10 cellular contexts compared by ENCODE assay signal in genomic region chrX:101550825-101551767, GRCh38. TPM values are rescaled to one million over a fixed set of nuclear protein-coding genes. Genes with fewer than 3 reads are reported as not detected.
DNase-seq lines count a peak whose midpoint lies in the region; ATAC-seq and TF ChIP-seq lines count a peak whose summit lies in the region.
"Had no signal": no experiment of that assay in that cellular context is flagged by ENCODE, and none has a peak within 500 bp of the region (broad histone marks: within the 10 kb centered on the region; RNA-seq: fewer than 3 reads in every experiment).

No MANE protein-coding gene starts in this region.

- H3K4me3 ChIP-seq in WI38 (ENCODE audit: low read depth, low read length) (peak overlapping the region; percentile 69), fibroblast of the aortic adventitia (ENCODE audit: low read depth, low read length) (peak overlapping the region; percentile 77), aorta (ENCODE audit: low read length in 2 of 2) (peak overlapping the region; percentile 45 to 54)
- peak overlapping the region; percentile 33 for H3K4me3 ChIP-seq in naive thymus-derived CD4-positive, alpha-beta T cell (ENCODE audit: low read length)
- H3K4me3 ChIP-seq: GM12878 had no signal

- H3K4me1 ChIP-seq in naive thymus-derived CD4-positive, alpha-beta T cell (ENCODE audit: control insufficient read depth in 2 of 2, insufficient read depth in 2 of 2, low read length in 2 of 2) = no peaks in the 10 kb centered on the region
- H3K4me1 ChIP-seq in aorta (ENCODE audit: control insufficient read depth in 1 of 2, insufficient read depth in 2 of 2, low read length in 2 of 2) = no peaks in the 10 kb centered on the region

- peak overlapping the region; percentile 32 to 88 (median 79) for H3K4me3 Mint-ChIP-seq in naive thymus-derived CD4-positive, alpha-beta T cell

- no peaks in the 10 kb centered on the region for H3K36me3 ChIP-seq in naive thymus-derived CD4-positive, alpha-beta T cell (ENCODE audit: control insufficient read depth in 2 of 3, insufficient read depth in 3 of 3, low read length in 3 of 3)
- H3K36me3 ChIP-seq in aorta (ENCODE audit: control insufficient read depth in 1 of 2, insufficient read depth in 2 of 2, low read length in 1 of 2) = peaks cover 0 to 2% of the 10 kb centered on the region in 2 donors

- H3K9me3 Mint-ChIP-seq in naive thymus-derived CD4-positive, alpha-beta T cell = peaks cover 0 to 3% (median 0%) of the 10 kb centered on the region in 11 donors
- H3K9me3 Mint-ChIP-seq: activated naive CD4-positive, alpha-beta T cell treated with anti-CD3 and anti-CD28 coated beads, Interleukin-2, amount 50 U/mL, for 72 hours had no signal

- TF ChIP-seq CTCF in WI38 (IDR thresholded peaks at IDR 0.05; ENCODE audit: low read depth, low read length) (no peak), fibroblast of the aortic adventitia (IDR thresholded peaks at IDR 0.05; ENCODE audit: insufficient read depth, low read length) (no peak)

- DNase-seq in Right ventricle myocardium inferior (ENCODE audit: missing footprints) (peak; percentile 70), cardiac septum (ENCODE audit: low spot score) (no peak), fibroblast of the aortic adventitia (ENCODE audit: low read depth) (peak; percentile 45), aorta (peak; percentile 71 to 86)
- no peak for DNase-seq in naive thymus-derived CD4-positive, alpha-beta T cell

- ATAC-seq in Right ventricle myocardium inferior = peak; percentile 87
- peak; percentile 10 for ATAC-seq in naive thymus-derived CD4-positive, alpha-beta T cell
- peak; percentile 81 for ATAC-seq in aorta (ENCODE audit: low FRiP score)
- no peak for ATAC-seq in GM21737 (IDR thresholded peaks at IDR 0.05; ENCODE audit: unreplicated experiment)
- ATAC-seq in HG02981 (IDR thresholded peaks at IDR 0.05; ENCODE audit: unreplicated experiment) = no peak
- ATAC-seq: GM12878 had no signal

- no peaks in the 10 kb centered on the region for H3K9me3 ChIP-seq in naive thymus-derived CD4-positive, alpha-beta T cell (ENCODE audit: control insufficient read depth in 2 of 3, low read length in 3 of 3)
- no peaks in the 10 kb centered on the region for H3K9me3 ChIP-seq in aorta (ENCODE audit: control insufficient read depth, low read length)

- H3K27me3 Mint-ChIP-seq in naive thymus-derived CD4-positive, alpha-beta T cell = peaks cover 8 to 19% (median 13%) of the 10 kb centered on the region in 5 donors

- POLR2A ChIA-PET in naive thymus-derived CD4-positive, alpha-beta T cell (lab: Charles Lee) = no interaction called here

- H3K4me1 Mint-ChIP-seq in naive thymus-derived CD4-positive, alpha-beta T cell = peaks cover 0 to 12% (median 7%) of the 10 kb centered on the region in 7 donors

- intact Hi-C loops in Right ventricle myocardium inferior (cut with DNase I) = loop anchor here (5.0 kb wide), 1 partner anchor 134 kb away; no protein-coding TSS in a partner anchor
- intact Hi-C loops in cardiac septum (cut with DNase I) = loop anchor here (2.0 kb wide), 1 partner anchor 136 kb away; no protein-coding TSS in a partner anchor
- intact Hi-C loops in naive thymus-derived CD4-positive, alpha-beta T cell (cut with micrococcal nuclease) = no loop called here
- intact Hi-C loops in aorta (cut with DNase I) = loop anchor here in 1 of 2 donors (5.0 kb wide), 1 partner anchor 106 kb away; the partner anchor contains the start of gene ARMCX2

- no peak overlapping the region for H3K27ac ChIP-seq in naive thymus-derived CD4-positive, alpha-beta T cell (ENCODE audit: low read depth, low read length)
- peak overlapping the region; percentile 45 to 58 for H3K27ac ChIP-seq in aorta (ENCODE audit: low read depth in 1 of 2, low read length in 2 of 2)

- CTCF ChIA-PET in naive thymus-derived CD4-positive, alpha-beta T cell (lab: Charles Lee) = no interaction called here

- no peaks in the 10 kb centered on the region for H3K36me3 Mint-ChIP-seq in naive thymus-derived CD4-positive, alpha-beta T cell

- 2 to 28% methylated on average over 34 of the region's 34 CpGs for WGBS in aorta, 2 donors

- no peaks in the 10 kb centered on the region for H3K27me3 ChIP-seq in naive thymus-derived CD4-positive, alpha-beta T cell (ENCODE audit: control insufficient read depth in 2 of 2, insufficient read depth in 2 of 2, low read length in 2 of 2)
- no peaks in the 10 kb centered on the region for H3K27me3 ChIP-seq in aorta (ENCODE audit: control insufficient read depth in 1 of 2, insufficient read depth in 2 of 2, low read length in 1 of 2)

- no peak overlapping the region for H3K27ac Mint-ChIP-seq in naive thymus-derived CD4-positive, alpha-beta T cell

RNA-seq across cellular contexts. Expression of gene ARMCX1, which starts 0.7 kb away (rescaled TPM):
- total RNA-seq in Right ventricle myocardium inferior (29.6 TPM), cardiac septum (33.2 TPM), fibroblast of the aortic adventitia (ENCODE audit: low replicate concordance) (52.0 and 104 TPM in 2 replicates), aorta (10 to 100 TPM; 31.5 to 32.9 TPM)
- total RNA-seq in naive thymus-derived CD4-positive, alpha-beta T cell = 1 to 10 TPM in 2 of 5 experiments, under 1 TPM in 3; 0.17 to 1.4 (median 0.78) TPM
- 1 to 10 TPM; 2.1 to 3.2 TPM for polyA plus RNA-seq in naive thymus-derived CD4-positive, alpha-beta T cell
- 10 to 100 TPM; 27.2 to 33.5 TPM for polyA plus RNA-seq in aorta
- total RNA-seq: GM12878 had no signal

Comparison
In these comparisons a context has a peak if more than half of its experiments do, and no peak if none do; other contexts are left out.
1. DNase-seq: peak in Right ventricle myocardium inferior (single experiment), fibroblast of the aortic adventitia (single experiment) and aorta (2 of 2); none in cardiac septum (single experiment) and naive thymus-derived CD4-positive, alpha-beta T cell (0 of 9).
2. ATAC-seq: peak in Right ventricle myocardium inferior (single experiment), naive thymus-derived CD4-positive, alpha-beta T cell (single experiment) and aorta (single experiment); none in GM21737 (single experiment) and HG02981 (single experiment).
3. RNA of gene ARMCX1, which starts 0.7 kb away (total RNA-seq): 52.0 to 104 TPM in fibroblast of the aortic adventitia, 33.2 TPM in cardiac septum (single experiment), 31.5 to 32.9 TPM in aorta and 29.6 TPM in Right ventricle myocardium inferior (single experiment); 0.17 to 1.4 TPM in naive thymus-derived CD4-positive, alpha-beta T cell; every median in the first group is over 10 times any median in the second.
4. intact Hi-C loops: an anchor here in Right ventricle myocardium inferior (5.0 kb wide) and cardiac septum (2.0 kb wide); none called in naive thymus-derived CD4-positive, alpha-beta T cell.
5. Peak in every context shown above with its lines, with median percentiles within 50 percentile points of each other: H3K4me3 ChIP-seq.